ENCODE assay signal across 23 cellular contexts in genomic region chr6:31930962-31931361, GRCh38. TPM values are rescaled to one million over a fixed set of nuclear protein-coding genes. Genes with fewer than 3 reads are reported as not detected.
A peak's percentile ranks its signal among the peaks of the same experiment; 100 is the strongest.
DNase-seq lines count a peak whose midpoint lies in the region; ATAC-seq, FAIRE-seq and TF ChIP-seq lines count a peak whose summit lies in the region.
"Had no signal": no experiment of that assay in that cellular context is flagged by ENCODE, and none has a peak within 500 bp of the region (broad histone marks: within the 10 kb centered on the region; RNA-seq: fewer than 3 reads in every experiment).

No MANE protein-coding gene starts in this region.

- peak overlapping the region; percentile 27 for H3K27ac Mint-ChIP-seq in Calu3 (ENCODE audit: unreplicated experiment)
- H3K27ac Mint-ChIP-seq: CD4-positive, CD25-positive, alpha-beta regulatory T cell; CD8-positive, alpha-beta memory T cell had no signal

- H3K79me2 ChIP-seq in K562 (ENCODE audit: control insufficient read depth, insufficient read depth, low read length), result no peaks in the 10 kb centered on the region

- TF ChIP-seq CTCF in Calu3 (IDR thresholded peaks at IDR 0.05; ENCODE audit: unreplicated experiment) (no peak), HEK293 (tag by site-specific recombination; IDR thresholded peaks at IDR 0.05) (no peak), K562 (IDR thresholded peaks at IDR 0.05 in 2 of 3, conservative IDR thresholded peaks at IDR 0.05 in 1 of 3; ENCODE audit: insufficient read depth in 2 of 3, low read depth in 1 of 3, low read length in 3 of 3) (no peak), thyroid gland (IDR thresholded peaks at IDR 0.05) (no peak)

- H3K4me3 ChIP-seq in HEK293 (ENCODE audit: low read depth, low read length) (no peak overlapping the region), K562 (no peak overlapping the region), thyroid gland (replicated peaks in 1 of 3) (no peak overlapping the region)
- H3K4me3 ChIP-seq: BLaER1 had no signal

- no peak overlapping the region for H2AFZ ChIP-seq in K562 (ENCODE audit: low read depth, low read length)

- no peak overlapping the region for H3K4me3 Mint-ChIP-seq in Calu3 (ENCODE audit: low read depth, unreplicated experiment)
- H3K4me3 Mint-ChIP-seq: CD14-positive monocyte; CD4-positive, alpha-beta memory T cell; CD4-positive, CD25-positive, alpha-beta regulatory T cell; CD8-positive, alpha-beta memory T cell had no signal

- H3K9me3 Mint-ChIP-seq in Calu3 (ENCODE audit: low read depth, unreplicated experiment), result no peaks in the 10 kb centered on the region
- H3K9me3 Mint-ChIP-seq: CD4-positive, alpha-beta memory T cell; CD4-positive, CD25-positive, alpha-beta regulatory T cell; CD8-positive, alpha-beta memory T cell had no signal

- in situ Hi-C loops in K562 (cut with MboI), result no loop called here

- no peak for TF ChIP-seq RAD21 in K562 (CRISPR knock-in tag; conservative IDR thresholded peaks at IDR 0.05 in 1 of 2, IDR thresholded peaks at IDR 0.05 in 1 of 2)

- DNase-seq in Calu3 (no peak), K562 (ENCODE audit: extremely low read depth in 1 of 4, low spot score in 3 of 4) (no peak), medulla oblongata (ENCODE audit: extremely low spot score) (no peak), thyroid gland (no peak)
- DNase-seq: 8988T; ACHN; BE2C; C1 segment of cervical spinal cord; CD4-positive, alpha-beta memory T cell; CD4-positive, CD25-positive, alpha-beta regulatory T cell; CD8-positive, alpha-beta memory T cell; COR-L47; DMS79 treated with DMSO at 0.1 percent for 48 hours; GF-D8 had no signal

- CTCF ChIA-PET in Calu3 (lab: Charles Lee), result interaction anchor here (0.6 to 1.4 kb wide), 3 partner anchors 15 to 197 kb away, joined by 3 to 5 read pairs (median 3); partner anchors contain the start of gene CFB
- CTCF ChIA-PET in HEK293 (lab: Yijun Ruan, JAX), result interaction anchor here (0.6 to 3.4 kb wide), 5 partner anchors 13 to 842 kb away, joined by 3 to 17 read pairs (median 4); no protein-coding TSS in a partner anchor
- CTCF ChIA-PET in K562 (lab: Yijun Ruan, JAX; ENCODE audit: low intra/inter-chr PET ratio), result no interaction called here

- no peak for TF ChIP-seq EP300 in K562 (IDR thresholded peaks at IDR 0.05; ENCODE audit: low read length)

- H3K27me3 ChIP-seq in K562 (ENCODE audit: control insufficient read depth in 2 of 2, insufficient read depth in 2 of 2, low read length in 2 of 2), result peaks cover 8 to 12% of the 10 kb centered on the region in 2 experiments; a peak in 2 of 5 replicates
- H3K27me3 ChIP-seq in thyroid gland, result no peaks in the 10 kb centered on the region
- H3K27me3 ChIP-seq: BE2C, BLaER1 had no signal

- no peaks in the 10 kb centered on the region for H3K9me1 ChIP-seq in K562 (ENCODE audit: control insufficient read depth, insufficient read depth, low read length)

- H3K4me1 ChIP-seq in HEK293 (ENCODE audit: control insufficient read depth, insufficient read depth, low read length) (no peaks in the 10 kb centered on the region), K562 (replicated peaks in 1 of 2; ENCODE audit: control insufficient read depth in 2 of 2, insufficient read depth in 2 of 2, low read length in 2 of 2) (peaks cover 6 to 13% of the 10 kb centered on the region in 2 experiments; a peak in 4 of 5 replicates), thyroid gland (no peaks in the 10 kb centered on the region)
- H3K4me1 ChIP-seq: BE2C had no signal

- no peaks in the 10 kb centered on the region for H3K36me3 Mint-ChIP-seq in Calu3 (ENCODE audit: insufficient read depth, unreplicated experiment)
- H3K36me3 Mint-ChIP-seq: CD14-positive monocyte; CD4-positive, alpha-beta memory T cell; CD4-positive, CD25-positive, alpha-beta regulatory T cell; CD8-positive, alpha-beta memory T cell had no signal

- H3K9me3 ChIP-seq in HEK293 (ENCODE audit: control insufficient read depth, insufficient read depth, low read depth, low read length), result no peaks in the 10 kb centered on the region
- peaks cover 2% of the 10 kb centered on the region; the same call in 1 of the 2 replicates for H3K9me3 ChIP-seq in K562 (replicated peaks; ENCODE audit: control insufficient read depth, insufficient read depth, low read depth, low read length)
- H3K9me3 ChIP-seq in thyroid gland, result no peaks in the 10 kb centered on the region
- H3K9me3 ChIP-seq: BE2C, BLaER1 had no signal

- H3K36me3 ChIP-seq in HEK293 (ENCODE audit: control insufficient read depth in 2 of 2, insufficient read depth in 1 of 2, low read length in 2 of 2) (no peaks in the 10 kb centered on the region), K562 (ENCODE audit: control insufficient read depth, insufficient read depth, low read length) (no peaks in the 10 kb centered on the region), thyroid gland (no peaks in the 10 kb centered on the region)
- H3K36me3 ChIP-seq: BE2C, BLaER1 had no signal

- H3K9ac ChIP-seq in K562 (ENCODE audit: insufficient read depth in 1 of 2, low read depth in 2 of 2, low read length in 2 of 2), result no peak overlapping the region
- H3K9ac ChIP-seq: BLaER1 had no signal

- TF ChIP-seq POLR2A in K562 (conservative IDR thresholded peaks at IDR 0.05) (no peak), thyroid gland (IDR thresholded peaks at IDR 0.05) (no peak)

- 94% methylated on average over 1 of the region's 1 CpG for WGBS in K562 (ENCODE audit: insufficient coverage, low coverage, missing lambda C conversion rate)
- 90 to 100% methylated on average over 1 of the region's 1 CpG for WGBS in thyroid gland, 2 donors

- no peak for FAIRE-seq in K562 (lab: Jason Lieb, UNC)
- FAIRE-seq: A204.1, D721Med, G401.6, GM12891, GM19239 had no signal

- intact Hi-C loops in Calu3 (cut with micrococcal nuclease; ENCODE audit: unreplicated experiment), result no loop called here
- intact Hi-C loops in K562 (cut with micrococcal nuclease), result no loop called here
- intact Hi-C loops in thyroid gland (cut with DNase I), result no loop called here

- peaks cover 8% of the 10 kb centered on the region for H3K4me1 Mint-ChIP-seq in Calu3 (ENCODE audit: low read depth, unreplicated experiment)
- H3K4me1 Mint-ChIP-seq: CD4-positive, alpha-beta memory T cell; CD8-positive, alpha-beta memory T cell had no signal

- H3K4me2 ChIP-seq in K562 (ENCODE audit: insufficient read depth, low read length), result no peak overlapping the region
- H3K4me2 ChIP-seq: BLaER1 had no signal

- peaks cover 16% of the 10 kb centered on the region for H3K27me3 Mint-ChIP-seq in Calu3 (ENCODE audit: unreplicated experiment)

- H4K20me1 ChIP-seq in K562 (replicated peaks; ENCODE audit: control insufficient read depth, insufficient read depth, low read length), result no peaks in the 10 kb centered on the region
- H4K20me1 ChIP-seq: BLaER1 had no signal

- BruUV-seq in Calu3 (replicated peaks; lab: Mats Ljungman, UMichigan) (no TSS peak), K562 (replicated peaks; lab: Mats Ljungman, UMichigan) (no TSS peak)

- POLR2A ChIA-PET in HEK293 (lab: Yijun Ruan, JAX) (interaction anchor here (1.0 kb wide), 1 partner anchor 9 kb away, joined by 5 read pairs; no protein-coding TSS in a partner anchor), K562 (lab: Yijun Ruan, JAX) (interaction anchor here (1.1 kb wide), 1 partner anchor 247 kb away, joined by 3 read pairs; no protein-coding TSS in a partner anchor)

- H3K27ac ChIP-seq in HEK293 (ENCODE audit: extremely low read depth, low read depth, low read length) (no peak overlapping the region), K562 (ENCODE audit: extremely low read depth, low read depth, low read length) (no peak overlapping the region), thyroid gland (no peak overlapping the region)
- H3K27ac ChIP-seq: BLaER1 had no signal

- ATAC-seq in K562, result no peak
- ATAC-seq in GM21619 (IDR thresholded peaks at IDR 0.05; ENCODE audit: unreplicated experiment), result no peak

RNA-seq across cellular contexts. Expression of gene C2, which starts 3.4 kb away (rescaled TPM):
- total RNA-seq in Calu3 (2022) (5.0 and 6.3 TPM in 2 replicates), K562 (2014; rRNA removed) (0.05 and 0.20 TPM in 2 replicates), K562 (2014; rRNA removed; fragmentation: Illumina TruSeq; extraction: Trizol) (0.40 TPM in 1 of 2 replicates, not detected in the other), K562 (2015; rRNA removed; fragmentation: Illumina TruSeq; extraction: Trizol) (0.58 and 0.72 TPM in 2 replicates), K562 (2021) (1.1 and 1.2 TPM in 2 replicates), thyroid gland (1 to 10 TPM; 2.5 to 6.2 (median 4.4) TPM)
- total RNA-seq in K562 (2011; cell fraction: chromatin; rRNA removed; ENCODE audit: low replicate concordance), result 0.81 and 1.5 TPM in 2 replicates
- 0.66 and 1.5 TPM in 2 replicates for total RNA-seq in K562 (2011; cell fraction: nucleolus; rRNA removed)
- 0.66 and 0.84 TPM in 2 replicates for total RNA-seq in K562 (2011; cell fraction: nucleoplasm; rRNA removed)
- polyA plus RNA-seq in K562 (2011; rRNA removed) (0.38 and 0.47 TPM in 2 replicates), K562 (2014; fragmentation: Illumina TruSeq; extraction: Trizol) (0.36 and 0.40 TPM in 2 replicates), K562 (2014; fragmentation: Nextera tagmentation; extraction: Ambion mirVana) (under 1 TPM in 1 of 2 experiments, not detected in 1; 0.27 TPM), K562 (2014; rRNA removed) (0.11 and 0.28 TPM in 2 replicates)
- polyA plus RNA-seq in K562 (2011; cell fraction: cytosol; rRNA removed), result 0.34 and 0.53 TPM in 2 replicates
- polyA plus RNA-seq in K562 (2011; cell fraction: nucleus; rRNA removed), result 0.46 and 0.76 TPM in 2 replicates
- 0.44 and 4.6 TPM in 2 replicates for polyA plus RNA-seq in K562 (2012)
- 0.14 and 0.15 TPM in 2 replicates for polyA minus RNA-seq in K562 (2011; rRNA and poly(A)+ RNA removed)
- polyA minus RNA-seq in K562 (2011; cell fraction: cytosol; rRNA and poly(A)+ RNA removed), result 1.2 TPM in 1 of 2 replicates, not detected in the other
- 0.13 and 0.44 TPM in 2 replicates for polyA minus RNA-seq in K562 (2011; cell fraction: nucleus; rRNA and poly(A)+ RNA removed)
- polyA plus RNA-seq: CD4-positive, alpha-beta memory T cell; CD8-positive, alpha-beta memory T cell had no signal

RNA-seq across cellular contexts. Expression of gene CFB, which starts 14.9 kb away (rescaled TPM):
- total RNA-seq in Calu3 (2022), result 944 and 1,205 TPM in 2 replicates
- 0.88 and 2.0 TPM in 2 replicates for total RNA-seq in K562 (2011; cell fraction: chromatin; rRNA removed; ENCODE audit: low replicate concordance)
- 1.2 and 1.4 TPM in 2 replicates for total RNA-seq in K562 (2011; cell fraction: nucleolus; rRNA removed)
- 0.95 TPM in 1 of 2 replicates, not detected in the other for total RNA-seq in K562 (2011; cell fraction: nucleoplasm; rRNA removed)
- total RNA-seq in K562 (2014; rRNA removed), result not detected in 2 replicates
- not detected in 2 replicates for total RNA-seq in K562 (2014; rRNA removed; fragmentation: Illumina TruSeq; extraction: Trizol)
- total RNA-seq in K562 (2015; rRNA removed; fragmentation: Illumina TruSeq; extraction: Trizol), result 0.22 TPM in 1 of 2 replicates, not detected in the other
- 0.91 and 1.1 TPM in 2 replicates for total RNA-seq in K562 (2021)
- 0.20 and 0.21 TPM in 2 replicates for polyA plus RNA-seq in K562 (2011; rRNA removed)
- not detected in 2 replicates for polyA plus RNA-seq in K562 (2011; cell fraction: cytosol; rRNA removed)
- polyA plus RNA-seq in K562 (2011; cell fraction: nucleus; rRNA removed), result 0.88 and 2.2 TPM in 2 replicates
- 0.69 and 1.1 TPM in 2 replicates for polyA plus RNA-seq in K562 (2012)
- 0.17 TPM in 1 of 2 replicates, not detected in the other for polyA plus RNA-seq in K562 (2014; fragmentation: Illumina TruSeq; extraction: Trizol)
- under 1 TPM; 0.08 to 0.38 TPM for polyA plus RNA-seq in K562 (2014; fragmentation: Nextera tagmentation; extraction: Ambion mirVana)
- polyA plus RNA-seq in K562 (2014; rRNA removed), result 0.16 TPM in 1 of 2 replicates, not detected in the other
- polyA minus RNA-seq in K562 (2011; rRNA and poly(A)+ RNA removed), result not detected in 2 replicates
- polyA minus RNA-seq in K562 (2011; cell fraction: cytosol; rRNA and poly(A)+ RNA removed), result 0.48 and 4.1 TPM in 2 replicates
- 0.67 TPM in 1 of 2 replicates, not detected in the other for polyA minus RNA-seq in K562 (2011; cell fraction: nucleus; rRNA and poly(A)+ RNA removed)
- total RNA-seq in thyroid gland, result 10 to 100 TPM; 10.5 to 36.7 (median 16.4) TPM
- polyA plus RNA-seq: CD4-positive, alpha-beta memory T cell had no signal

RNA-seq across cellular contexts. Expression of gene NELFE, which starts 27.8 kb away (rescaled TPM):
- total RNA-seq in Calu3 (2022) (141 and 157 TPM in 2 replicates), K562 (2014; rRNA removed) (130 and 139 TPM in 2 replicates), K562 (2014; rRNA removed; fragmentation: Illumina TruSeq; extraction: Trizol) (76.2 and 86.2 TPM in 2 replicates), K562 (2015; rRNA removed; fragmentation: Illumina TruSeq; extraction: Trizol) (108 and 110 TPM in 2 replicates), K562 (2021) (87.6 and 91.5 TPM in 2 replicates), thyroid gland (100 to 1,000 TPM in 3 of 4 donors, 10 to 100 TPM in 1; 83.2 to 114 (median 106) TPM)
- total RNA-seq in K562 (2011; cell fraction: chromatin; rRNA removed; ENCODE audit: low replicate concordance), result 47.1 and 78.6 TPM in 2 replicates
- 45.5 and 59.2 TPM in 2 replicates for total RNA-seq in K562 (2011; cell fraction: nucleolus; rRNA removed)
- total RNA-seq in K562 (2011; cell fraction: nucleoplasm; rRNA removed), result 52.1 and 52.4 TPM in 2 replicates
- polyA plus RNA-seq in K562 (2011; rRNA removed) (63.9 and 79.5 TPM in 2 replicates), K562 (2014; fragmentation: Illumina TruSeq; extraction: Trizol) (148 and 154 TPM in 2 replicates), K562 (2014; fragmentation: Nextera tagmentation; extraction: Ambion mirVana) (10 to 100 TPM; 15.2 to 18.1 TPM), K562 (2014; rRNA removed) (143 and 157 TPM in 2 replicates)
- 56.5 and 70.8 TPM in 2 replicates for polyA plus RNA-seq in K562 (2011; cell fraction: cytosol; rRNA removed)
- polyA plus RNA-seq in K562 (2011; cell fraction: nucleus; rRNA removed), result 100 and 111 TPM in 2 replicates
- 111 and 134 TPM in 2 replicates for polyA plus RNA-seq in K562 (2012)
- polyA minus RNA-seq in K562 (2011; rRNA and poly(A)+ RNA removed), result 32.8 and 42.7 TPM in 2 replicates
- 38.1 and 40.2 TPM in 2 replicates for polyA minus RNA-seq in K562 (2011; cell fraction: cytosol; rRNA and poly(A)+ RNA removed)
- polyA minus RNA-seq in K562 (2011; cell fraction: nucleus; rRNA and poly(A)+ RNA removed), result 26.9 and 38.8 TPM in 2 replicates

RNA-seq across cellular contexts. Expression of gene SKIC2, which starts 28.0 kb away (rescaled TPM):
- 182 and 201 TPM in 2 replicates for total RNA-seq in Calu3 (2022)
- total RNA-seq in K562 (2011; cell fraction: chromatin; rRNA removed; ENCODE audit: low replicate concordance), result 247 and 681 TPM in 2 replicates
- total RNA-seq in K562 (2011; cell fraction: nucleolus; rRNA removed), result 350 and 365 TPM in 2 replicates
- total RNA-seq in K562 (2011; cell fraction: nucleoplasm; rRNA removed), result 202 and 277 TPM in 2 replicates
- total RNA-seq in K562 (2014; rRNA removed), result 45.0 and 45.1 TPM in 2 replicates
- total RNA-seq in K562 (2014; rRNA removed; fragmentation: Illumina TruSeq; extraction: Trizol), result 27.0 and 35.5 TPM in 2 replicates
- 33.6 and 34.5 TPM in 2 replicates for total RNA-seq in K562 (2015; rRNA removed; fragmentation: Illumina TruSeq; extraction: Trizol)
- 88.4 and 94.6 TPM in 2 replicates for total RNA-seq in K562 (2021)
- 38.8 and 84.8 TPM in 2 replicates for polyA plus RNA-seq in K562 (2011; rRNA removed)
- 32.7 and 35.6 TPM in 2 replicates for polyA plus RNA-seq in K562 (2011; cell fraction: cytosol; rRNA removed)
- polyA plus RNA-seq in K562 (2011; cell fraction: nucleus; rRNA removed), result 626 and 727 TPM in 2 replicates
- polyA plus RNA-seq in K562 (2012), result 63.3 and 102 TPM in 2 replicates
- 45.1 and 50.3 TPM in 2 replicates for polyA plus RNA-seq in K562 (2014; fragmentation: Illumina TruSeq; extraction: Trizol)
- polyA plus RNA-seq in K562 (2014; fragmentation: Nextera tagmentation; extraction: Ambion mirVana), result 1 to 10 TPM; 3.3 to 7.8 TPM
- 58.3 and 61.3 TPM in 2 replicates for polyA plus RNA-seq in K562 (2014; rRNA removed)
- polyA minus RNA-seq in K562 (2011; rRNA and poly(A)+ RNA removed), result 63.6 and 66.0 TPM in 2 replicates
- 45.1 and 49.1 TPM in 2 replicates for polyA minus RNA-seq in K562 (2011; cell fraction: cytosol; rRNA and poly(A)+ RNA removed)
- polyA minus RNA-seq in K562 (2011; cell fraction: nucleus; rRNA and poly(A)+ RNA removed), result 128 and 164 TPM in 2 replicates
- 10 to 100 TPM; 35.1 to 47.1 (median 39.4) TPM for total RNA-seq in thyroid gland

RNA-seq across cellular contexts. Expression of gene ZBTB12, which starts 29.1 kb away (rescaled TPM):
- 22.6 and 28.1 TPM in 2 replicates for total RNA-seq in Calu3 (2022)
- 2.2 and 5.9 TPM in 2 replicates for total RNA-seq in K562 (2011; cell fraction: chromatin; rRNA removed; ENCODE audit: low replicate concordance)
- total RNA-seq in K562 (2011; cell fraction: nucleolus; rRNA removed), result 6.8 and 7.0 TPM in 2 replicates
- 2.7 and 2.9 TPM in 2 replicates for total RNA-seq in K562 (2011; cell fraction: nucleoplasm; rRNA removed)
- total RNA-seq in K562 (2014; rRNA removed), result 4.6 and 9.6 TPM in 2 replicates
- 1.4 and 1.9 TPM in 2 replicates for total RNA-seq in K562 (2014; rRNA removed; fragmentation: Illumina TruSeq; extraction: Trizol)
- total RNA-seq in K562 (2015; rRNA removed; fragmentation: Illumina TruSeq; extraction: Trizol), result 6.3 and 7.0 TPM in 2 replicates
- 9.9 and 12.4 TPM in 2 replicates for total RNA-seq in K562 (2021)
- 2.6 and 4.1 TPM in 2 replicates for polyA plus RNA-seq in K562 (2011; rRNA removed)
- 4.1 and 8.1 TPM in 2 replicates for polyA plus RNA-seq in K562 (2011; cell fraction: cytosol; rRNA removed)
- polyA plus RNA-seq in K562 (2011; cell fraction: nucleus; rRNA removed), result 3.8 and 4.9 TPM in 2 replicates
- 15.0 and 15.4 TPM in 2 replicates for polyA plus RNA-seq in K562 (2012)
- polyA plus RNA-seq in K562 (2014; fragmentation: Illumina TruSeq; extraction: Trizol), result 7.0 and 12.4 TPM in 2 replicates
- polyA plus RNA-seq in K562 (2014; fragmentation: Nextera tagmentation; extraction: Ambion mirVana), result under 1 TPM in 1 of 2 experiments, not detected in 1; 0.03 TPM
- polyA plus RNA-seq in K562 (2014; rRNA removed), result 9.1 and 10.4 TPM in 2 replicates
- polyA minus RNA-seq in K562 (2011; rRNA and poly(A)+ RNA removed), result 2.7 and 3.1 TPM in 2 replicates
- polyA minus RNA-seq in K562 (2011; cell fraction: cytosol; rRNA and poly(A)+ RNA removed), result 6.1 and 6.5 TPM in 2 replicates
- 5.0 and 8.6 TPM in 2 replicates for polyA minus RNA-seq in K562 (2011; cell fraction: nucleus; rRNA and poly(A)+ RNA removed)
- total RNA-seq in thyroid gland, result 1 to 10 TPM in 3 of 4 donors, under 1 TPM in 1; 0.94 to 2.9 (median 1.5) TPM
- polyA plus RNA-seq: CD14-positive monocyte; CD4-positive, alpha-beta memory T cell; CD4-positive, CD25-positive, alpha-beta regulatory T cell; CD8-positive, alpha-beta memory T cell had no signal

Comparison
In these comparisons a context has a peak if more than half of its experiments do, and no peak if none do; other contexts are left out.
1. RNA of gene CFB, which starts 14.9 kb away (total RNA-seq): 944 to 1,205 TPM in Calu3; 10.5 to 36.7 TPM in thyroid gland and 0.22 to 2.0 TPM in K562; every median in the first group is over 10 times any median in the second.